In the genomic region with DNA sequence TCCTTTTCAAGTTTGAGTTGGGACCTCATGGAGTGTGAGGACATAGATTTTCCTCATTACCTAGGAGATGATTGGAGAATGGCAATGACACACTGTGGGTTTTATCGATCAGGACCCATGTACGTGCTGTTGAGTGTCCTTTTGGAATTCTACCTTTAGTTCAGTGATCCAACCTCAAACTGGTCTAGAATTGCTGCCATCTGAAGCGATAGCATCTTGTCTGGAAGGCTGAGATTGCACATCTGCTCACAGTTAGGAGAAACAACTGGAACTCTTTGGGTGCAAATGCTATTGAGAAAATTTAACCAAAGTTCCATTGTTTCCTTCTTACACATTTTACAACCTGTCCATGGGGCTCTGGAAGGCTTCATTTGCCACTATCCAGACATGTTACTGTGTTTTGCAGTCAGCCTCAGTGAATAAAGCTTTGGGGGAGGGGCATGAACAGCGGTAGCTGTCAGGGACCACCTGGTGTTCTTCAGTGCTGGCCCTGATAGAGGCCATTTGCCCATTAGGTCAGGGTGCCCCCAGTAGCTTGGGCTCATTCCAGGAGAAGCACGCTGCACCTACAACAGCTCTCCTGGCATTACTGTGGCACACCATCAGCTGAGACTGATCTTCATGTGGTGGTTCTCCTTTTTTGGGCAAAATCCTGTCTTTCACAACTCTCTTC, we compare ENCODE assay signal across 1 cellular context.
TF ChIP-seq lines count a peak whose summit lies in the region.

No MANE protein-coding gene starts in this region.

TF ChIP-seq in GM23338, 12 proteins besides CTCF, POLR2A, EP300 and RAD21:
- TF ChIP-seq, protein P1, sequence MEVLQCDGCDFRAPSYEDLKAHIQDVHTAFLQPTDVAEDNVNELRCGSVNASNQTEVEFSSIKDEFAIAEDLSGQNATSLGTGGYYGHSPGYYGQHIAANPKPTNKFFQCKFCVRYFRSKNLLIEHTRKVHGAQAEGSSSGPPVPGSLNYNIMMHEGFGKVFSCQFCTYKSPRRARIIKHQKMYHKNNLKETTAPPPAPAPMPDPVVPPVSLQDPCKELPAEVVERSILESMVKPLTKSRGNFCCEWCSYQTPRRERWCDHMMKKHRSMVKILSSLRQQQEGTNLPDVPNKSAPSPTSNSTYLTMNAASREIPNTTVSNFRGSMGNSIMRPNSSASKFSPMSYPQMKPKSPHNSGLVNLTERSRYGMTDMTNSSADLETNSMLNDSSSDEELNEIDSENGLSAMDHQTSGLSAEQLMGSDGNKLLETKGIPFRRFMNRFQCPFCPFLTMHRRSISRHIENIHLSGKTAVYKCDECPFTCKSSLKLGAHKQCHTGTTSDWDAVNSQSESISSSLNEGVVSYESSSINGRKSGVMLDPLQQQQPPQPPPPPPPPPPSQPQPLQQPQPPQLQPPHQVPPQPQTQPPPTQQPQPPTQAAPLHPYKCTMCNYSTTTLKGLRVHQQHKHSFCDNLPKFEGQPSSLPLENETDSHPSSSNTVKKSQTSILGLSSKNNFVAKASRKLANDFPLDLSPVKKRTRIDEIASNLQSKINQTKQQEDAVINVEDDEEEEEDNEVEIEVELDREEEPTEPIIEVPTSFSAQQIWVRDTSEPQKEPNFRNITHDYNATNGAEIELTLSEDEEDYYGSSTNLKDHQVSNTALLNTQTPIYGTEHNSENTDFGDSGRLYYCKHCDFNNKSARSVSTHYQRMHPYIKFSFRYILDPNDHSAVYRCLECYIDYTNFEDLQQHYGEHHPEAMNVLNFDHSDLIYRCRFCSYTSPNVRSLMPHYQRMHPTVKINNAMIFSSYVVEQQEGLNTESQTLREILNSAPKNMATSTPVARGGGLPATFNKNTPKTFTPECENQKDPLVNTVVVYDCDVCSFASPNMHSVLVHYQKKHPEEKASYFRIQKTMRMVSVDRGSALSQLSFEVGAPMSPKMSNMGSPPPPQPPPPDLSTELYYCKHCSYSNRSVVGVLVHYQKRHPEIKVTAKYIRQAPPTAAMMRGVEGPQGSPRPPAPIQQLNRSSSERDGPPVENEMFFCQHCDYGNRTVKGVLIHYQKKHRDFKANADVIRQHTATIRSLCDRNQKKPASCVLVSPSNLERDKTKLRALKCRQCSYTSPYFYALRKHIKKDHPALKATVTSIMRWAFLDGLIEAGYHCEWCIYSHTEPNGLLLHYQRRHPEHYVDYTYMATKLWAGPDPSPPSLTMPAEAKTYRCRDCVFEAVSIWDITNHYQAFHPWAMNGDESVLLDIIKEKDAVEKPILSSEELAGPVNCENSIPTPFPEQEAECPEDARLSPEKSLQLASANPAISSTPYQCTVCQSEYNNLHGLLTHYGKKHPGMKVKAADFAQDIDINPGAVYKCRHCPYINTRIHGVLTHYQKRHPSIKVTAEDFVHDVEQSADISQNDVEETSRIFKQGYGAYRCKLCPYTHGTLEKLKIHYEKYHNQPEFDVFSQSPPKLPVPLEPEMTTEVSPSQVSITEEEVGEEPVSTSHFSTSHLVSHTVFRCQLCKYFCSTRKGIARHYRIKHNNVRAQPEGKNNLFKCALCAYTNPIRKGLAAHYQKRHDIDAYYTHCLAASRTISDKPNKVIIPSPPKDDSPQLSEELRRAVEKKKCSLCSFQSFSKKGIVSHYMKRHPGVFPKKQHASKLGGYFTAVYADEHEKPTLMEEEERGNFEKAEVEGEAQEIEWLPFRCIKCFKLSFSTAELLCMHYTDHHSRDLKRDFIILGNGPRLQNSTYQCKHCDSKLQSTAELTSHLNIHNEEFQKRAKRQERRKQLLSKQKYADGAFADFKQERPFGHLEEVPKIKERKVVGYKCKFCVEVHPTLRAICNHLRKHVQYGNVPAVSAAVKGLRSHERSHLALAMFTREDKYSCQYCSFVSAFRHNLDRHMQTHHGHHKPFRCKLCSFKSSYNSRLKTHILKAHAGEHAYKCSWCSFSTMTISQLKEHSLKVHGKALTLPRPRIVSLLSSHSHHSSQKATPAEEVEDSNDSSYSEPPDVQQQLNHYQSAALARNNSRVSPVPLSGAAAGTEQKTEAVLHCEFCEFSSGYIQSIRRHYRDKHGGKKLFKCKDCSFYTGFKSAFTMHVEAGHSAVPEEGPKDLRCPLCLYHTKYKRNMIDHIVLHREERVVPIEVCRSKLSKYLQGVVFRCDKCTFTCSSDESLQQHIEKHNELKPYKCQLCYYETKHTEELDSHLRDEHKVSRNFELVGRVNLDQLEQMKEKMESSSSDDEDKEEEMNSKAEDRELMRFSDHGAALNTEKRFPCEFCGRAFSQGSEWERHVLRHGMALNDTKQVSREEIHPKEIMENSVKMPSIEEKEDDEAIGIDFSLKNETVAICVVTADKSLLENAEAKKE (CRISPR knock-in tag; IDR thresholded peaks at IDR 0.05) = no peak
- TF ChIP-seq JUNB (IDR thresholded peaks at IDR 0.05; ENCODE audit: unreplicated experiment) (no peak), NANOG (IDR thresholded peaks at IDR 0.05; ENCODE audit: borderline replicate concordance) (no peak), POLR2AphosphoS5 (IDR thresholded peaks at IDR 0.05; ENCODE audit: low read depth) (no peak), ZNF331 (CRISPR knock-in tag; IDR thresholded peaks at IDR 0.05; ENCODE audit: low read depth) (no peak), ZNF114 (CRISPR knock-in tag; IDR thresholded peaks at IDR 0.05) (no peak), EZH2 (IDR thresholded peaks at IDR 0.05; ENCODE audit: low read depth, unreplicated experiment) (no peak), CREB1 (CRISPR knock-in tag; IDR thresholded peaks at IDR 0.05; ENCODE audit: low read depth) (no peak), EZH2phosphoT487 (IDR thresholded peaks at IDR 0.05; ENCODE audit: unreplicated experiment) (no peak), STAT1 (IDR thresholded peaks at IDR 0.05; ENCODE audit: unreplicated experiment) (no peak)
- TF ChIP-seq, protein P2, sequence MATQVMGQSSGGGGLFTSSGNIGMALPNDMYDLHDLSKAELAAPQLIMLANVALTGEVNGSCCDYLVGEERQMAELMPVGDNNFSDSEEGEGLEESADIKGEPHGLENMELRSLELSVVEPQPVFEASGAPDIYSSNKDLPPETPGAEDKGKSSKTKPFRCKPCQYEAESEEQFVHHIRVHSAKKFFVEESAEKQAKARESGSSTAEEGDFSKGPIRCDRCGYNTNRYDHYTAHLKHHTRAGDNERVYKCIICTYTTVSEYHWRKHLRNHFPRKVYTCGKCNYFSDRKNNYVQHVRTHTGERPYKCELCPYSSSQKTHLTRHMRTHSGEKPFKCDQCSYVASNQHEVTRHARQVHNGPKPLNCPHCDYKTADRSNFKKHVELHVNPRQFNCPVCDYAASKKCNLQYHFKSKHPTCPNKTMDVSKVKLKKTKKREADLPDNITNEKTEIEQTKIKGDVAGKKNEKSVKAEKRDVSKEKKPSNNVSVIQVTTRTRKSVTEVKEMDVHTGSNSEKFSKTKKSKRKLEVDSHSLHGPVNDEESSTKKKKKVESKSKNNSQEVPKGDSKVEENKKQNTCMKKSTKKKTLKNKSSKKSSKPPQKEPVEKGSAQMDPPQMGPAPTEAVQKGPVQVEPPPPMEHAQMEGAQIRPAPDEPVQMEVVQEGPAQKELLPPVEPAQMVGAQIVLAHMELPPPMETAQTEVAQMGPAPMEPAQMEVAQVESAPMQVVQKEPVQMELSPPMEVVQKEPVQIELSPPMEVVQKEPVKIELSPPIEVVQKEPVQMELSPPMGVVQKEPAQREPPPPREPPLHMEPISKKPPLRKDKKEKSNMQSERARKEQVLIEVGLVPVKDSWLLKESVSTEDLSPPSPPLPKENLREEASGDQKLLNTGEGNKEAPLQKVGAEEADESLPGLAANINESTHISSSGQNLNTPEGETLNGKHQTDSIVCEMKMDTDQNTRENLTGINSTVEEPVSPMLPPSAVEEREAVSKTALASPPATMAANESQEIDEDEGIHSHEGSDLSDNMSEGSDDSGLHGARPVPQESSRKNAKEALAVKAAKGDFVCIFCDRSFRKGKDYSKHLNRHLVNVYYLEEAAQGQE (IDR thresholded peaks at IDR 0.05; ENCODE audit: unreplicated experiment) = no peak
- TF ChIP-seq, protein P3, sequence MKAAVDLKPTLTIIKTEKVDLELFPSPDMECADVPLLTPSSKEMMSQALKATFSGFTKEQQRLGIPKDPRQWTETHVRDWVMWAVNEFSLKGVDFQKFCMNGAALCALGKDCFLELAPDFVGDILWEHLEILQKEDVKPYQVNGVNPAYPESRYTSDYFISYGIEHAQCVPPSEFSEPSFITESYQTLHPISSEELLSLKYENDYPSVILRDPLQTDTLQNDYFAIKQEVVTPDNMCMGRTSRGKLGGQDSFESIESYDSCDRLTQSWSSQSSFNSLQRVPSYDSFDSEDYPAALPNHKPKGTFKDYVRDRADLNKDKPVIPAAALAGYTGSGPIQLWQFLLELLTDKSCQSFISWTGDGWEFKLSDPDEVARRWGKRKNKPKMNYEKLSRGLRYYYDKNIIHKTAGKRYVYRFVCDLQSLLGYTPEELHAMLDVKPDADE (IDR thresholded peaks at IDR 0.05) = no peak
